Comparison of ENCODE assay signal across 2 cellular contexts in the genomic region with DNA sequence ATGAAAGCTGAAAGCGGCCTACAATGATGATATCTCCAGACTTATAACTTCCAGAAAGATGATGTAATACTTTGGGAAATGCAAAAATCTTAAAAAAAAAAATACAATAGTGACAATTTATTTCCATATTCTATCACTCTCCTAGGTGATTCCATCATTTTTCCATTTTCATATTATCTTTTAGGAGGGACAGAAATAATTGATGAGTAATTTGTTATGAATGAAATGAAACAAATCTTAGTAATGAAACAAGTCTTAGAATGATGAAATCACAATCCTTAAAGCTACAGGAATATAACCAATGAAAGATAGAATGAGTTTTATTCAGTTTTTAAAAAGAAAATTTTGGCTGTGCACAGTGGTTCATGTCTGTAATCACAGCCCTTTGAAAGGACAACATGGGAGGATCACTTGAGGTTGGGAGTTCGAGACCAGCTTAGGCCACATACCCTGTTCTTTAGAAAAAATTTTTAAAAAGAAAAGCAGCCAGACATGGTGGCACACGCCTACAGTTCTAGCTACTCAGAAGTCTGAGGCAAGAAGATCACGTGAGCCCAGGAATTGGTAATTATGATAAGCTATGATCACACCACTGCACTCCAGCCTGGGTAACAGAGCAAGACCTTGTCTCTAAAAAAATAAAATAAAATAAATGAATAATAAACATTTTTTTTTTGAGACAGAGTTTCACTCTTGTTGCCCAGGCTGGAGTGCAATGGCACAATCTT.
TF ChIP-seq lines count a peak whose summit lies in the region.

No MANE protein-coding gene starts in this region.

TF ChIP-seq in IMR-90, 13 proteins besides CTCF, POLR2A, EP300 and RAD21:
- TF ChIP-seq RFX5 (IDR thresholded peaks at IDR 0.05; ENCODE audit: low read depth, low read length), result no peak
- TF ChIP-seq CEBPB (IDR thresholded peaks at IDR 0.05; ENCODE audit: low read depth, low read length), result peak; percentile 41; the same call in 1 of the 2 replicates

TF ChIP-seq in K562, 482 proteins besides CTCF, POLR2A, EP300 and RAD21:
- TF ChIP-seq, protein P1, sequence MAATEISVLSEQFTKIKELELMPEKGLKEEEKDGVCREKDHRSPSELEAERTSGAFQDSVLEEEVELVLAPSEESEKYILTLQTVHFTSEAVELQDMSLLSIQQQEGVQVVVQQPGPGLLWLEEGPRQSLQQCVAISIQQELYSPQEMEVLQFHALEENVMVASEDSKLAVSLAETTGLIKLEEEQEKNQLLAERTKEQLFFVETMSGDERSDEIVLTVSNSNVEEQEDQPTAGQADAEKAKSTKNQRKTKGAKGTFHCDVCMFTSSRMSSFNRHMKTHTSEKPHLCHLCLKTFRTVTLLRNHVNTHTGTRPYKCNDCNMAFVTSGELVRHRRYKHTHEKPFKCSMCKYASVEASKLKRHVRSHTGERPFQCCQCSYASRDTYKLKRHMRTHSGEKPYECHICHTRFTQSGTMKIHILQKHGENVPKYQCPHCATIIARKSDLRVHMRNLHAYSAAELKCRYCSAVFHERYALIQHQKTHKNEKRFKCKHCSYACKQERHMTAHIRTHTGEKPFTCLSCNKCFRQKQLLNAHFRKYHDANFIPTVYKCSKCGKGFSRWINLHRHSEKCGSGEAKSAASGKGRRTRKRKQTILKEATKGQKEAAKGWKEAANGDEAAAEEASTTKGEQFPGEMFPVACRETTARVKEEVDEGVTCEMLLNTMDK (IDR thresholded peaks at IDR 0.05; ENCODE audit: borderline replicate concordance, insufficient read depth, low read depth, low read length, poor library complexity, severe bottlenecking), result no peak
- peak; percentile 12; the same call in 1 of the 2 replicates for TF ChIP-seq RAD51 (IDR thresholded peaks at IDR 0.05; ENCODE audit: borderline replicate concordance, low read depth)
- no peak for TF ChIP-seq MED1 (CRISPR knock-in tag; IDR thresholded peaks at IDR 0.05; ENCODE audit: borderline replicate concordance)
- no peak for TF ChIP-seq ZNF644 (tag; IDR thresholded peaks at IDR 0.05; ENCODE audit: low read depth)
- TF ChIP-seq, protein P2, sequence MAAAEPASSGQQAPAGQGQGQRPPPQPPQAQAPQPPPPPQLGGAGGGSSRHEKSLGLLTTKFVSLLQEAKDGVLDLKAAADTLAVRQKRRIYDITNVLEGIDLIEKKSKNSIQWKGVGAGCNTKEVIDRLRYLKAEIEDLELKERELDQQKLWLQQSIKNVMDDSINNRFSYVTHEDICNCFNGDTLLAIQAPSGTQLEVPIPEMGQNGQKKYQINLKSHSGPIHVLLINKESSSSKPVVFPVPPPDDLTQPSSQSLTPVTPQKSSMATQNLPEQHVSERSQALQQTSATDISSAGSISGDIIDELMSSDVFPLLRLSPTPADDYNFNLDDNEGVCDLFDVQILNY (CRISPR knock-in tag; IDR thresholded peaks at IDR 0.05), result no peak
- no peak for TF ChIP-seq ZFX (CRISPR knock-in tag; IDR thresholded peaks at IDR 0.05)
- TF ChIP-seq, protein P3, sequence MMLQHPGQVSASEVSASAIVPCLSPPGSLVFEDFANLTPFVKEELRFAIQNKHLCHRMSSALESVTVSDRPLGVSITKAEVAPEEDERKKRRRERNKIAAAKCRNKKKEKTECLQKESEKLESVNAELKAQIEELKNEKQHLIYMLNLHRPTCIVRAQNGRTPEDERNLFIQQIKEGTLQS (IDR thresholded peaks at IDR 0.05), result peak; percentile 90
- TF ChIP-seq, protein P3 (CRISPR knock-in tag; conservative IDR thresholded peaks at IDR 0.05), result no peak
- TF ChIP-seq, protein P4, sequence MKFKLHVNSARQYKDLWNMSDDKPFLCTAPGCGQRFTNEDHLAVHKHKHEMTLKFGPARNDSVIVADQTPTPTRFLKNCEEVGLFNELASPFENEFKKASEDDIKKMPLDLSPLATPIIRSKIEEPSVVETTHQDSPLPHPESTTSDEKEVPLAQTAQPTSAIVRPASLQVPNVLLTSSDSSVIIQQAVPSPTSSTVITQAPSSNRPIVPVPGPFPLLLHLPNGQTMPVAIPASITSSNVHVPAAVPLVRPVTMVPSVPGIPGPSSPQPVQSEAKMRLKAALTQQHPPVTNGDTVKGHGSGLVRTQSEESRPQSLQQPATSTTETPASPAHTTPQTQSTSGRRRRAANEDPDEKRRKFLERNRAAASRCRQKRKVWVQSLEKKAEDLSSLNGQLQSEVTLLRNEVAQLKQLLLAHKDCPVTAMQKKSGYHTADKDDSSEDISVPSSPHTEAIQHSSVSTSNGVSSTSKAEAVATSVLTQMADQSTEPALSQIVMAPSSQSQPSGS (CRISPR knock-in tag; IDR thresholded peaks at IDR 0.05), result no peak
- no peak for TF ChIP-seq ARID1B (IDR thresholded peaks at IDR 0.05)
- TF ChIP-seq ZNF146 (CRISPR knock-in tag; IDR thresholded peaks at IDR 0.05; ENCODE audit: unreplicated experiment), result no peak
- TF ChIP-seq, protein P5, sequence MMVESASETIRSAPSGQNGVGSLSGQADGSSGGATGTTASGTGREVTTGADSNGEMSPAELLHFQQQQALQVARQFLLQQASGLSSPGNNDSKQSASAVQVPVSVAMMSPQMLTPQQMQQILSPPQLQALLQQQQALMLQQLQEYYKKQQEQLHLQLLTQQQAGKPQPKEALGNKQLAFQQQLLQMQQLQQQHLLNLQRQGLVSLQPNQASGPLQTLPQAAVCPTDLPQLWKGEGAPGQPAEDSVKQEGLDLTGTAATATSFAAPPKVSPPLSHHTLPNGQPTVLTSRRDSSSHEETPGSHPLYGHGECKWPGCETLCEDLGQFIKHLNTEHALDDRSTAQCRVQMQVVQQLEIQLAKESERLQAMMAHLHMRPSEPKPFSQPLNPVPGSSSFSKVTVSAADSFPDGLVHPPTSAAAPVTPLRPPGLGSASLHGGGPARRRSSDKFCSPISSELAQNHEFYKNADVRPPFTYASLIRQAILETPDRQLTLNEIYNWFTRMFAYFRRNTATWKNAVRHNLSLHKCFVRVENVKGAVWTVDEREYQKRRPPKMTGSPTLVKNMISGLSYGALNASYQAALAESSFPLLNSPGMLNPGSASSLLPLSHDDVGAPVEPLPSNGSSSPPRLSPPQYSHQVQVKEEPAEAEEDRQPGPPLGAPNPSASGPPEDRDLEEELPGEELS (CRISPR knock-in tag; IDR thresholded peaks at IDR 0.05; ENCODE audit: borderline replicate concordance), result no peak
- TF ChIP-seq KLF6 (CRISPR knock-in tag; IDR thresholded peaks at IDR 0.05; ENCODE audit: borderline replicate concordance), result no peak
- TF ChIP-seq, protein P6, sequence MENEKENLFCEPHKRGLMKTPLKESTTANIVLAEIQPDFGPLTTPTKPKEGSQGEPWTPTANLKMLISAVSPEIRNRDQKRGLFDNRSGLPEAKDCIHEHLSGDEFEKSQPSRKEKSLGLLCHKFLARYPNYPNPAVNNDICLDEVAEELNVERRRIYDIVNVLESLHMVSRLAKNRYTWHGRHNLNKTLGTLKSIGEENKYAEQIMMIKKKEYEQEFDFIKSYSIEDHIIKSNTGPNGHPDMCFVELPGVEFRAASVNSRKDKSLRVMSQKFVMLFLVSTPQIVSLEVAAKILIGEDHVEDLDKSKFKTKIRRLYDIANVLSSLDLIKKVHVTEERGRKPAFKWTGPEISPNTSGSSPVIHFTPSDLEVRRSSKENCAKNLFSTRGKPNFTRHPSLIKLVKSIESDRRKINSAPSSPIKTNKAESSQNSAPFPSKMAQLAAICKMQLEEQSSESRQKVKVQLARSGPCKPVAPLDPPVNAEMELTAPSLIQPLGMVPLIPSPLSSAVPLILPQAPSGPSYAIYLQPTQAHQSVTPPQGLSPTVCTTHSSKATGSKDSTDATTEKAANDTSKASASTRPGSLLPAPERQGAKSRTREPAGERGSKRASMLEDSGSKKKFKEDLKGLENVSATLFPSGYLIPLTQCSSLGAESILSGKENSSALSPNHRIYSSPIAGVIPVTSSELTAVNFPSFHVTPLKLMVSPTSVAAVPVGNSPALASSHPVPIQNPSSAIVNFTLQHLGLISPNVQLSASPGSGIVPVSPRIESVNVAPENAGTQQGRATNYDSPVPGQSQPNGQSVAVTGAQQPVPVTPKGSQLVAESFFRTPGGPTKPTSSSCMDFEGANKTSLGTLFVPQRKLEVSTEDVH (IDR thresholded peaks at IDR 0.05; ENCODE audit: low read depth, partially characterized antibody), result no peak
- peak in 1 of 2 experiments; percentile 43; a peak in 2 of 4 replicates for TF ChIP-seq TRIM24 (IDR thresholded peaks at IDR 0.05)
- no peak for TF ChIP-seq MIER1 (IDR thresholded peaks at IDR 0.05; ENCODE audit: low read depth)
- 0 out of 2 replicates have a peak, but pooled peaks have one; percentile 29 for TF ChIP-seq ATF7 (IDR thresholded peaks at IDR 0.05)
- no peak for TF ChIP-seq HNRNPUL1 (IDR thresholded peaks at IDR 0.05; ENCODE audit: low read length)
- TF ChIP-seq, protein P7, sequence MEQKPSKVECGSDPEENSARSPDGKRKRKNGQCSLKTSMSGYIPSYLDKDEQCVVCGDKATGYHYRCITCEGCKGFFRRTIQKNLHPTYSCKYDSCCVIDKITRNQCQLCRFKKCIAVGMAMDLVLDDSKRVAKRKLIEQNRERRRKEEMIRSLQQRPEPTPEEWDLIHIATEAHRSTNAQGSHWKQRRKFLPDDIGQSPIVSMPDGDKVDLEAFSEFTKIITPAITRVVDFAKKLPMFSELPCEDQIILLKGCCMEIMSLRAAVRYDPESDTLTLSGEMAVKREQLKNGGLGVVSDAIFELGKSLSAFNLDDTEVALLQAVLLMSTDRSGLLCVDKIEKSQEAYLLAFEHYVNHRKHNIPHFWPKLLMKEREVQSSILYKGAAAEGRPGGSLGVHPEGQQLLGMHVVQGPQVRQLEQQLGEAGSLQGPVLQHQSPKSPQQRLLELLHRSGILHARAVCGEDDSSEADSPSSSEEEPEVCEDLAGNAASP (IDR thresholded peaks at IDR 0.05), result no peak
- no peak for TF ChIP-seq CREBBP (IDR thresholded peaks at IDR 0.05; ENCODE audit: low read depth, low read length)
- TF ChIP-seq CEBPG (CRISPR knock-in tag; IDR thresholded peaks at IDR 0.05), result no peak
- peak; percentile 74 to 85 for TF ChIP-seq CEBPG (tag; conservative IDR thresholded peaks at IDR 0.05 in 1 of 2, IDR thresholded peaks at IDR 0.05 in 1 of 2)
- TF ChIP-seq ETS2 (tag; IDR thresholded peaks at IDR 0.05; ENCODE audit: borderline replicate concordance, poor library complexity, severe bottlenecking), result no peak
- peak; percentile 56 for TF ChIP-seq CEBPB (tag; IDR thresholded peaks at IDR 0.05)
- TF ChIP-seq ZNF133 (CRISPR knock-in tag; IDR thresholded peaks at IDR 0.05), result no peak
- TF ChIP-seq GATAD2B (IDR thresholded peaks at IDR 0.05; ENCODE audit: borderline replicate concordance), result no peak
- TF ChIP-seq KAT7 (CRISPR knock-in tag; IDR thresholded peaks at IDR 0.05; ENCODE audit: borderline replicate concordance), result no peak
